18 cellular contexts compared by ENCODE assay signal in genomic region chr2:241064802-241065354, GRCh38. TPM values are rescaled to one million over a fixed set of nuclear protein-coding genes. Genes with fewer than 3 reads are reported as not detected.
DNase-seq lines count a peak whose midpoint lies in the region; ATAC-seq, FAIRE-seq and TF ChIP-seq lines count a peak whose summit lies in the region.
"Had no signal": no experiment of that assay in that cellular context is flagged by ENCODE, and none has a peak within 500 bp of the region (broad histone marks: within the 10 kb centered on the region; RNA-seq: fewer than 3 reads in every experiment).

No MANE protein-coding gene starts in this region.

- POLR2A ChIA-PET in activated CD8-positive, alpha-beta T cell treated with anti-CD3 and anti-CD28 coated beads, Interleukin-2, amount 10 ng/mL, durations not matched to agents 7 days and 5 days (lab: Charles Lee) = no interaction called here
- POLR2A ChIA-PET in activated CD8-positive, alpha-beta T cell treated with anti-CD3 and anti-CD28 coated beads for 36 hours (lab: Charles Lee) = no interaction called here
- POLR2A ChIA-PET in HepG2 (lab: Yijun Ruan, JAX) = no interaction called here

- 0 out of 2 replicates have a peak, but pooled peaks cover 8% of the 10 kb centered on the region for H3K4me1 ChIP-seq in HepG2 (ENCODE audit: insufficient read depth, low read length)

- no peak overlapping the region for H3K4me3 ChIP-seq in HepG2 (replicated peaks in 1 of 3; ENCODE audit: insufficient read depth in 1 of 3, low read depth in 2 of 3, low read length in 3 of 3)
- H3K4me3 ChIP-seq: BLaER1 treated with 17β-estradiol and CSF1 and Interleukin-3, amounts not matched to agents 10 nM and 100 nM had no signal

- no peak overlapping the region for H3K27ac ChIP-seq in HepG2 (ENCODE audit: extremely low read length, insufficient read depth, low read length)
- H3K27ac ChIP-seq: 22Rv1; BLaER1 treated with 17β-estradiol and CSF1 and Interleukin-3, amounts not matched to agents 10 nM and 100 nM; Peyer's patch had no signal

- H3K79me2 ChIP-seq in HepG2 (ENCODE audit: insufficient read depth, low read length) = no peaks in the 10 kb centered on the region

- TF ChIP-seq EP300 in HepG2 (IDR thresholded peaks at IDR 0.05; ENCODE audit: low read depth in 2 of 2, low read length in 2 of 2) (no peak), HepG2 (CRISPR knock-in tag; IDR thresholded peaks at IDR 0.05; ENCODE audit: borderline replicate concordance) (no peak)

- H3K4me2 ChIP-seq in HepG2 (ENCODE audit: low read depth, low read length) = no peak overlapping the region

- no peak overlapping the region for H3K4me3 Mint-ChIP-seq in activated CD8-positive, alpha-beta T cell treated with anti-CD3 and anti-CD28 coated beads, Interleukin-2, amount 10 ng/mL, durations not matched to agents 7 days and 5 days
- H3K4me3 Mint-ChIP-seq in activated CD8-positive, alpha-beta T cell treated with anti-CD3 and anti-CD28 coated beads for 36 hours = no peak overlapping the region
- H3K4me3 Mint-ChIP-seq in Calu3 (ENCODE audit: low read depth, unreplicated experiment) = peak overlapping the region; percentile 68
- H3K4me3 Mint-ChIP-seq in memory B cell = peak overlapping the region; percentile 14
- H3K4me3 Mint-ChIP-seq in stimulated activated naive B cell treated with anti-CD40 and anti-IgM and Interleukin-4, amounts not matched to agents 10 μg/mL and 1 μg/mL and 100 μg/mL, for 72 hours = no peak overlapping the region

- H3K9me3 ChIP-seq in HepG2 (ENCODE audit: low read length) = no peaks in the 10 kb centered on the region
- H3K9me3 ChIP-seq: BLaER1 treated with 17β-estradiol and CSF1 and Interleukin-3, amounts not matched to agents 10 nM and 100 nM; Peyer's patch had no signal

- no peak overlapping the region for H3K27ac Mint-ChIP-seq in activated CD8-positive, alpha-beta T cell treated with anti-CD3 and anti-CD28 coated beads, Interleukin-2, amount 10 ng/mL, durations not matched to agents 7 days and 5 days
- H3K27ac Mint-ChIP-seq in activated CD8-positive, alpha-beta T cell treated with anti-CD3 and anti-CD28 coated beads for 36 hours = no peak overlapping the region
- H3K27ac Mint-ChIP-seq in Calu3 (ENCODE audit: unreplicated experiment) (no peak overlapping the region), memory B cell (no peak overlapping the region)
- peak overlapping the region; percentile 31 for H3K27ac Mint-ChIP-seq in stimulated activated naive B cell treated with anti-CD40 and anti-IgM and Interleukin-4, amounts not matched to agents 10 μg/mL and 1 μg/mL and 100 μg/mL, for 72 hours

- in situ Hi-C loops in HepG2 (cut with HindIII; ENCODE audit: extremely low pct_ligation_motif_present, low pct_unique_long_range_greater_than_20kb) = no loop called here

- H3K9ac ChIP-seq in HepG2 (ENCODE audit: insufficient read depth, low read depth, low read length) = no peak overlapping the region
- H3K9ac ChIP-seq: BLaER1 treated with 17β-estradiol and CSF1 and Interleukin-3, amounts not matched to agents 10 nM and 100 nM had no signal

- no peak overlapping the region for H2AFZ ChIP-seq in HepG2 (ENCODE audit: low read length)

- CTCF ChIA-PET in activated CD8-positive, alpha-beta T cell treated with anti-CD3 and anti-CD28 coated beads, Interleukin-2, amount 10 ng/mL, durations not matched to agents 7 days and 5 days (lab: Charles Lee) = no interaction called here
- CTCF ChIA-PET in activated CD8-positive, alpha-beta T cell treated with anti-CD3 and anti-CD28 coated beads for 36 hours (lab: Charles Lee) = interaction anchor here (1.3 kb wide), 1 partner anchor 13 kb away, joined by 8 read pairs; no protein-coding TSS in a partner anchor
- CTCF ChIA-PET in Calu3 (lab: Charles Lee) (no interaction called here), HepG2 (lab: Yijun Ruan, JAX; ENCODE audit: low intra/inter-chr PET ratio, low total read pairs) (no interaction called here)

- no peaks in the 10 kb centered on the region for H3K4me1 Mint-ChIP-seq in activated CD8-positive, alpha-beta T cell treated with anti-CD3 and anti-CD28 coated beads, Interleukin-2, amount 10 ng/mL, durations not matched to agents 7 days and 5 days (ENCODE audit: low read depth)
- peaks cover 4% of the 10 kb centered on the region for H3K4me1 Mint-ChIP-seq in activated CD8-positive, alpha-beta T cell treated with anti-CD3 and anti-CD28 coated beads for 36 hours (ENCODE audit: low read depth)
- H3K4me1 Mint-ChIP-seq in Calu3 (ENCODE audit: low read depth, unreplicated experiment) = no peaks in the 10 kb centered on the region
- peaks cover 6% of the 10 kb centered on the region for H3K4me1 Mint-ChIP-seq in memory B cell
- H3K4me1 Mint-ChIP-seq in stimulated activated naive B cell treated with anti-CD40 and anti-IgM and Interleukin-4, amounts not matched to agents 10 μg/mL and 1 μg/mL and 100 μg/mL, for 72 hours = peaks cover 6 to 11% of the 10 kb centered on the region in 2 donors

- no peak for TF ChIP-seq POLR2A in HepG2 (IDR thresholded peaks at IDR 0.05; ENCODE audit: insufficient read depth in 1 of 2, low read depth in 2 of 2, low read length in 2 of 2)

- BruUV-seq in Calu3 (replicated peaks; lab: Mats Ljungman, UMichigan) (no TSS peak), HepG2 (replicated peaks; lab: Mats Ljungman, UMichigan) (no TSS peak)

- H3K27me3 Mint-ChIP-seq in activated CD8-positive, alpha-beta T cell treated with anti-CD3 and anti-CD28 coated beads, Interleukin-2, amount 10 ng/mL, durations not matched to agents 7 days and 5 days (ENCODE audit: low read depth) = no peaks in the 10 kb centered on the region
- no peaks in the 10 kb centered on the region for H3K27me3 Mint-ChIP-seq in activated CD8-positive, alpha-beta T cell treated with anti-CD3 and anti-CD28 coated beads for 36 hours
- H3K27me3 Mint-ChIP-seq in Calu3 (ENCODE audit: unreplicated experiment) (peaks cover 13% of the 10 kb centered on the region), memory B cell (no peaks in the 10 kb centered on the region)
- H3K27me3 Mint-ChIP-seq in stimulated activated naive B cell treated with anti-CD40 and anti-IgM and Interleukin-4, amounts not matched to agents 10 μg/mL and 1 μg/mL and 100 μg/mL, for 72 hours = peaks cover 3 to 23% of the 10 kb centered on the region in 2 donors

- H3K9me3 Mint-ChIP-seq in activated CD8-positive, alpha-beta T cell treated with anti-CD3 and anti-CD28 coated beads, Interleukin-2, amount 10 ng/mL, durations not matched to agents 7 days and 5 days (ENCODE audit: insufficient read depth) = no peaks in the 10 kb centered on the region
- H3K9me3 Mint-ChIP-seq in activated CD8-positive, alpha-beta T cell treated with anti-CD3 and anti-CD28 coated beads for 36 hours = no peaks in the 10 kb centered on the region
- H3K9me3 Mint-ChIP-seq in Calu3 (ENCODE audit: low read depth, unreplicated experiment) (no peaks in the 10 kb centered on the region), memory B cell (no peaks in the 10 kb centered on the region)
- H3K9me3 Mint-ChIP-seq in stimulated activated naive B cell treated with anti-CD40 and anti-IgM and Interleukin-4, amounts not matched to agents 10 μg/mL and 1 μg/mL and 100 μg/mL, for 72 hours = no peaks in the 10 kb centered on the region
- H3K9me3 Mint-ChIP-seq: CD8-positive, alpha-beta T cell had no signal

- H4K20me1 ChIP-seq in HepG2 (ENCODE audit: insufficient read depth, low read length) = no peaks in the 10 kb centered on the region; the same call in 1 of the 2 replicates

- H3K27me3 ChIP-seq in HepG2 (ENCODE audit: control insufficient read depth in 1 of 2, insufficient read depth in 2 of 2, low read length in 2 of 2) = peaks cover 18 to 55% of the 10 kb centered on the region in 2 experiments
- H3K27me3 ChIP-seq: BLaER1 treated with 17β-estradiol and CSF1 and Interleukin-3, amounts not matched to agents 10 nM and 100 nM; Peyer's patch had no signal

- H3K36me3 ChIP-seq in HepG2 (replicated peaks in 1 of 2; ENCODE audit: control insufficient read depth in 1 of 2, insufficient read depth in 2 of 2, low read length in 2 of 2) = no peaks in the 10 kb centered on the region
- H3K36me3 ChIP-seq: BLaER1 treated with 17β-estradiol and CSF1 and Interleukin-3, amounts not matched to agents 10 nM and 100 nM had no signal

- peak; percentile 7 for DNase-seq in activated CD8-positive, alpha-beta T cell treated with anti-CD3 and anti-CD28 coated beads, Interleukin-2, amount 10 ng/mL, durations not matched to agents 7 days and 5 days
- no peak for DNase-seq in activated CD8-positive, alpha-beta T cell treated with anti-CD3 and anti-CD28 coated beads for 36 hours
- no peak for DNase-seq in Calu3
- no peak for DNase-seq in memory B cell (ENCODE audit: low spot score in 2 of 2)
- no peak for DNase-seq in stimulated activated naive B cell treated with anti-CD40 and anti-IgM and Interleukin-4, amounts not matched to agents 10 μg/mL and 1 μg/mL and 100 μg/mL, for 72 hours
- no peak for DNase-seq in HepG2 (ENCODE audit: low spot score)
- no peak for DNase-seq in SHP77 (lab: John Stamatoyannopoulos, UW)
- DNase-seq in NCI-H1048 (lab: John Stamatoyannopoulos, UW) = no peak
- DNase-seq: GF-D8, MV-4-11, NCI-H1694 treated with DMSO at 0.1 percent for 48 hours, NCI-H2081 treated with DMSO at 0.1 percent for 48 hours, NCI-H446 had no signal

- TF ChIP-seq RAD21 in HepG2 (CRISPR knock-in tag; IDR thresholded peaks at IDR 0.05) = no peak

- intact Hi-C loops in activated CD8-positive, alpha-beta T cell treated with anti-CD3 and anti-CD28 coated beads for 36 hours (cut with micrococcal nuclease) = no loop called here
- intact Hi-C loops in Calu3 (cut with micrococcal nuclease; ENCODE audit: unreplicated experiment) = no loop called here
- intact Hi-C loops in HepG2 (cut with micrococcal nuclease; ENCODE audit: unreplicated experiment) = no loop called here

- no peaks in the 10 kb centered on the region for H3K36me3 Mint-ChIP-seq in activated CD8-positive, alpha-beta T cell treated with anti-CD3 and anti-CD28 coated beads, Interleukin-2, amount 10 ng/mL, durations not matched to agents 7 days and 5 days (ENCODE audit: low read depth)
- no peaks in the 10 kb centered on the region for H3K36me3 Mint-ChIP-seq in activated CD8-positive, alpha-beta T cell treated with anti-CD3 and anti-CD28 coated beads for 36 hours (ENCODE audit: low read depth)
- peaks cover 16% of the 10 kb centered on the region for H3K36me3 Mint-ChIP-seq in Calu3 (ENCODE audit: insufficient read depth, unreplicated experiment)
- H3K36me3 Mint-ChIP-seq in memory B cell = peaks cover 5% of the 10 kb centered on the region
- H3K36me3 Mint-ChIP-seq in stimulated activated naive B cell treated with anti-CD40 and anti-IgM and Interleukin-4, amounts not matched to agents 10 μg/mL and 1 μg/mL and 100 μg/mL, for 72 hours = peaks cover 4 to 5% of the 10 kb centered on the region in 2 donors
- H3K36me3 Mint-ChIP-seq: CD8-positive, alpha-beta T cell had no signal

- FAIRE-seq in HepG2 (lab: Jason Lieb, UNC) = no peak
- FAIRE-seq: D721Med had no signal

- WGBS in HepG2 (ENCODE audit: low lambda C conversion rate) = 65% methylated on average over 23 of the region's 23 CpGs

- TF ChIP-seq CTCF in activated CD8-positive, alpha-beta T cell treated with anti-CD3 and anti-CD28 coated beads for 36 hours (IDR thresholded peaks at IDR 0.05) = no peak
- no peak for TF ChIP-seq CTCF in Calu3 (IDR thresholded peaks at IDR 0.05; ENCODE audit: unreplicated experiment)
- TF ChIP-seq CTCF in HepG2 (CRISPR knock-in tag; IDR thresholded peaks at IDR 0.05) = no peak

- ATAC-seq in activated CD8-positive, alpha-beta T cell treated with anti-CD3 and anti-CD28 coated beads, Interleukin-2, amount 10 ng/mL, durations not matched to agents 7 days and 5 days = no peak
- no peak for ATAC-seq in activated CD8-positive, alpha-beta T cell treated with anti-CD3 and anti-CD28 coated beads for 36 hours
- no peak for ATAC-seq in memory B cell (ENCODE audit: low read depth)
- no peak for ATAC-seq in stimulated activated naive B cell treated with anti-CD40 and anti-IgM and Interleukin-4, amounts not matched to agents 10 μg/mL and 1 μg/mL and 100 μg/mL, for 72 hours (replicated peaks)
- no peak for ATAC-seq in HepG2

RNA-seq across cellular contexts. Expression of gene MTERF4, which starts 37.2 kb away (rescaled TPM):
- total RNA-seq in activated CD8-positive, alpha-beta T cell treated with anti-CD3 and anti-CD28 coated beads, Interleukin-2, amount 10 ng/mL, durations not matched to agents 7 days and 5 days = 10 to 100 TPM; 24.1 to 26.3 TPM
- total RNA-seq in activated CD8-positive, alpha-beta T cell treated with anti-CD3 and anti-CD28 coated beads for 36 hours = 10 to 100 TPM; 33.2 to 36.6 TPM
- total RNA-seq in Calu3 (2022) = 30.8 and 33.6 TPM in 2 replicates
- 59.8 and 61.5 TPM in 2 replicates for total RNA-seq in HepG2 (2016; rRNA removed; fragmentation: Illumina TruSeq; extraction: Trizol)
- total RNA-seq in HepG2 (2016; cell fraction: cytosol; rRNA removed; fragmentation: Illumina TruSeq; extraction: Trizol; ENCODE audit: low read depth) = 20.2 and 20.4 TPM in 2 replicates
- 57.2 and 63.4 TPM in 2 replicates for total RNA-seq in HepG2 (2016; cell fraction: insoluble cytoplasmic fraction; rRNA removed; fragmentation: Illumina TruSeq; extraction: Trizol)
- total RNA-seq in HepG2 (2016; cell fraction: membrane; rRNA removed; fragmentation: Illumina TruSeq; extraction: Trizol) = 27.2 and 28.3 TPM in 2 replicates
- 47.3 and 61.7 TPM in 2 replicates for total RNA-seq in HepG2 (2016; cell fraction: nucleus; rRNA removed; fragmentation: Illumina TruSeq; extraction: Trizol)
- 37.1 and 50.5 TPM in 2 replicates for polyA plus RNA-seq in HepG2 (2011; rRNA removed)
- 29.8 and 33.1 TPM in 2 replicates for polyA plus RNA-seq in HepG2 (2011; cell fraction: cytosol; rRNA removed)
- 71.5 and 77.4 TPM in 2 replicates for polyA plus RNA-seq in HepG2 (2011; cell fraction: nucleus; rRNA removed)
- 27.8 and 38.2 TPM in 2 replicates for polyA plus RNA-seq in HepG2 (2012)
- polyA plus RNA-seq in HepG2 (2016; cell fraction: cytosol; fragmentation: Illumina TruSeq; extraction: Trizol; ENCODE audit: low read depth) = 18.2 and 22.9 TPM in 2 replicates
- polyA plus RNA-seq in HepG2 (2016; cell fraction: insoluble cytoplasmic fraction; fragmentation: Illumina TruSeq; extraction: Trizol; ENCODE audit: low read depth) = 67.1 and 69.1 TPM in 2 replicates
- 20.0 and 22.3 TPM in 2 replicates for polyA plus RNA-seq in HepG2 (2016; cell fraction: membrane; fragmentation: Illumina TruSeq; extraction: Trizol; ENCODE audit: low read depth)
- polyA plus RNA-seq in HepG2 (2016; cell fraction: nucleus; fragmentation: Illumina TruSeq; extraction: Trizol; ENCODE audit: insufficient read depth, low read depth) = 82.3 and 82.6 TPM in 2 replicates
- 31.6 and 46.9 TPM in 2 replicates for polyA minus RNA-seq in HepG2 (2011; rRNA and poly(A)+ RNA removed; ENCODE audit: low replicate concordance)
- polyA minus RNA-seq in HepG2 (2011; cell fraction: cytosol; rRNA and poly(A)+ RNA removed) = 15.7 and 20.7 TPM in 2 replicates
- polyA minus RNA-seq in HepG2 (2011; cell fraction: nucleus; rRNA and poly(A)+ RNA removed) = 76.1 and 79.6 TPM in 2 replicates

Comparison
In these comparisons a context has a peak if more than half of its experiments do, and no peak if none do; other contexts are left out.
1. H3K4me3 Mint-ChIP-seq: peak in Calu3 (single experiment) and memory B cell (single experiment); none in activated CD8-positive, alpha-beta T cell treated with anti-CD3 and anti-CD28 coated beads, Interleukin-2, amount 10 ng/mL, durations not matched to agents 7 days and 5 days (single experiment), activated CD8-positive, alpha-beta T cell treated with anti-CD3 and anti-CD28 coated beads for 36 hours (single experiment) and stimulated activated naive B cell treated with anti-CD40 and anti-IgM and Interleukin-4, amounts not matched to agents 10 μg/mL and 1 μg/mL and 100 μg/mL, for 72 hours (0 of 2).